12 cellular contexts compared by ENCODE assay signal in genomic region chr2:108377815-108378630, GRCh38. TPM values are rescaled to one million over a fixed set of nuclear protein-coding genes. Genes with fewer than 3 reads are reported as not detected.
A peak's percentile ranks its signal among the peaks of the same experiment; 100 is the strongest.
DNase-seq lines count a peak whose midpoint lies in the region; ATAC-seq, FAIRE-seq and TF ChIP-seq lines count a peak whose summit lies in the region.
"Had no signal": no experiment of that assay in that cellular context is flagged by ENCODE, and none has a peak within 500 bp of the region (broad histone marks: within the 10 kb centered on the region; RNA-seq: fewer than 3 reads in every experiment).

Gene SULT1C4 (plus strand): TSS chr2:108377954. CDS start chr2:108378338, 384 bp downstream.

- in situ Hi-C loops in GM23248 (cut with MboI), result no loop called here

- 39 to 41% methylated on average over 10 to 13 of the region's 13 CpGs for WGBS in GM23248 (ENCODE audit: low coverage in 1 of 2, low lambda C conversion rate in 2 of 2, missing lambda C conversion rate in 2 of 2), 2 experiments

- no peak for TF ChIP-seq CTCF in kidney (IDR thresholded peaks at IDR 0.05; ENCODE audit: borderline replicate concordance, extremely low read depth, insufficient read depth)

- DNase-seq in GM23248 (no peak), caudate nucleus (lab: John Stamatoyannopoulos, UW) (peak in 32 of 61 donors; percentile 1 to 69 (median 10)), kidney (peak; percentile 87), pulmonary artery endothelial cell (ENCODE audit: low read depth, low spot score) (peak; percentile 32), GM19238 (ENCODE audit: insufficient read length, low spot score) (no peak)
- no peak for DNase-seq in activated CD4-positive, alpha-beta memory T cell treated with anti-CD3 and anti-CD28 coated beads for 36 hours
- DNase-seq in stimulated activated effector memory CD8-positive, alpha-beta T cell treated with anti-CD3 and anti-CD28 coated beads, Interleukin-12 subunit alpha, Interleukin-12 subunit beta, amount 100 ng/mL, for 72 hours (ENCODE audit: low spot score in 2 of 2), result no peak
- DNase-seq: activated CD8-positive, alpha-beta memory T cell treated with anti-CD3 and anti-CD28 coated beads, Interleukin-2, amount 50 U/mL, for 48 hours; HFFc6 had no signal

- H3K36me3 ChIP-seq in GM23248 (ENCODE audit: low read depth) (no peaks in the 10 kb centered on the region), kidney (ENCODE audit: control insufficient read depth in 1 of 2, insufficient read depth in 2 of 2, low read length in 2 of 2) (peaks cover 0 to 7% of the 10 kb centered on the region in 2 donors)

- H3K27ac ChIP-seq in GM23248 (no peak within 1 kb of the TSS), caudate nucleus (ENCODE audit: low read depth, low read length) (peak within 1 kb of the TSS; percentile 63), kidney (ENCODE audit: low read depth in 2 of 2, low read length in 2 of 2) (peak within 1 kb of the TSS; percentile 30 to 90)

- H3K9me3 ChIP-seq in GM23248 (ENCODE audit: low read depth) (no peaks in the 10 kb centered on the region), kidney (ENCODE audit: control insufficient read depth in 1 of 2, low read length in 2 of 2) (no peaks in the 10 kb centered on the region)

- H2AFZ ChIP-seq in GM23248, result peak within 1 kb of the TSS; percentile 20

- no peak within 1 kb of the TSS for H3K4me3 ChIP-seq in GM23248
- H3K4me3 ChIP-seq in kidney (ENCODE audit: low read length in 2 of 2), result peak within 1 kb of the TSS; percentile 70 to 82

- H3K27ac Mint-ChIP-seq in activated CD4-positive, alpha-beta memory T cell treated with anti-CD3 and anti-CD28 coated beads for 36 hours, result no peak within 1 kb of the TSS
- H3K27ac Mint-ChIP-seq in stimulated activated effector memory CD8-positive, alpha-beta T cell treated with anti-CD3 and anti-CD28 coated beads, Interleukin-12 subunit alpha, Interleukin-12 subunit beta, amount 100 ng/mL, for 72 hours, result no peak within 1 kb of the TSS
- H3K27ac Mint-ChIP-seq in activated T-helper 17 cell treated with anti-CD3 and anti-CD28 coated beads, Interleukin-2, amount 50 U/mL, for 72 hours, result no peak within 1 kb of the TSS
- H3K27ac Mint-ChIP-seq: HFFc6 had no signal

- no peak within 1 kb of the TSS for H3K4me3 Mint-ChIP-seq in activated CD4-positive, alpha-beta memory T cell treated with anti-CD3 and anti-CD28 coated beads for 36 hours
- H3K4me3 Mint-ChIP-seq in stimulated activated effector memory CD8-positive, alpha-beta T cell treated with anti-CD3 and anti-CD28 coated beads, Interleukin-12 subunit alpha, Interleukin-12 subunit beta, amount 100 ng/mL, for 72 hours, result no peak within 1 kb of the TSS
- no peak within 1 kb of the TSS for H3K4me3 Mint-ChIP-seq in activated T-helper 17 cell treated with anti-CD3 and anti-CD28 coated beads, Interleukin-2, amount 50 U/mL, for 72 hours
- H3K4me3 Mint-ChIP-seq: HFFc6 had no signal

- H3K79me2 ChIP-seq in GM23248 (ENCODE audit: insufficient read depth), result no peaks in the 10 kb centered on the region

- POLR2A ChIA-PET in activated CD4-positive, alpha-beta memory T cell treated with anti-CD3 and anti-CD28 coated beads for 36 hours (lab: Charles Lee), result no interaction called here

- no peaks in the 10 kb centered on the region for H3K27me3 ChIP-seq in GM23248 (replicated peaks; ENCODE audit: insufficient read depth)

- FAIRE-seq in kidney (lab: Jason Lieb, UNC), result no peak

- H3F3A ChIP-seq in GM23248 (ENCODE audit: insufficient read depth), result no peaks in the 10 kb centered on the region

- no peak within 1 kb of the TSS for H3K4me2 ChIP-seq in GM23248 (ENCODE audit: unreplicated experiment)

- no peaks in the 10 kb centered on the region for H4K20me1 ChIP-seq in GM23248 (ENCODE audit: insufficient read depth)

- CTCF ChIA-PET in activated CD4-positive, alpha-beta memory T cell treated with anti-CD3 and anti-CD28 coated beads for 36 hours (lab: Charles Lee), result interaction anchor here (0.6 kb wide), 1 partner anchor 207 kb away, joined by 3 read pairs; no protein-coding TSS in a partner anchor

- H3K4me1 ChIP-seq in GM23248 (ENCODE audit: insufficient read depth) (no peaks in the 10 kb centered on the region), kidney (ENCODE audit: control insufficient read depth in 1 of 2, insufficient read depth in 1 of 2, low read depth in 1 of 2, low read length in 2 of 2) (peaks cover 7 to 9% of the 10 kb centered on the region in 2 donors)

- H3K27me3 Mint-ChIP-seq in activated CD4-positive, alpha-beta memory T cell treated with anti-CD3 and anti-CD28 coated beads for 36 hours, result peaks cover 5% of the 10 kb centered on the region
- H3K27me3 Mint-ChIP-seq in activated T-helper 17 cell treated with anti-CD3 and anti-CD28 coated beads, Interleukin-2, amount 50 U/mL, for 72 hours, result peaks cover 1% of the 10 kb centered on the region

- H3K4me1 Mint-ChIP-seq in activated CD4-positive, alpha-beta memory T cell treated with anti-CD3 and anti-CD28 coated beads for 36 hours (ENCODE audit: low read depth), result no peaks in the 10 kb centered on the region
- H3K4me1 Mint-ChIP-seq in stimulated activated effector memory CD8-positive, alpha-beta T cell treated with anti-CD3 and anti-CD28 coated beads, Interleukin-12 subunit alpha, Interleukin-12 subunit beta, amount 100 ng/mL, for 72 hours, result no peaks in the 10 kb centered on the region
- H3K4me1 Mint-ChIP-seq in activated T-helper 17 cell treated with anti-CD3 and anti-CD28 coated beads, Interleukin-2, amount 50 U/mL, for 72 hours, result no peaks in the 10 kb centered on the region

- H3K36me3 Mint-ChIP-seq in activated CD4-positive, alpha-beta memory T cell treated with anti-CD3 and anti-CD28 coated beads for 36 hours, result no peaks in the 10 kb centered on the region
- H3K36me3 Mint-ChIP-seq in stimulated activated effector memory CD8-positive, alpha-beta T cell treated with anti-CD3 and anti-CD28 coated beads, Interleukin-12 subunit alpha, Interleukin-12 subunit beta, amount 100 ng/mL, for 72 hours, result no peaks in the 10 kb centered on the region
- H3K36me3 Mint-ChIP-seq in activated T-helper 17 cell treated with anti-CD3 and anti-CD28 coated beads, Interleukin-2, amount 50 U/mL, for 72 hours (ENCODE audit: low read depth), result no peaks in the 10 kb centered on the region

- no peaks in the 10 kb centered on the region for H3K9me2 ChIP-seq in GM23248 (ENCODE audit: insufficient read depth)

- ATAC-seq in stimulated activated effector memory CD8-positive, alpha-beta T cell treated with anti-CD3 and anti-CD28 coated beads, Interleukin-12 subunit alpha, Interleukin-12 subunit beta, amount 100 ng/mL, for 72 hours, result no peak
- ATAC-seq in activated T-helper 17 cell treated with anti-CD3 and anti-CD28 coated beads, Interleukin-2, amount 50 U/mL, for 72 hours (replicated peaks), result no peak

- no peak within 1 kb of the TSS for H3K9ac ChIP-seq in GM23248
- H3K9ac ChIP-seq in kidney (ENCODE audit: low read length in 2 of 2), result peak within 1 kb of the TSS; percentile 75 to 83

- intact Hi-C loops in kidney (cut with DNase I), result no loop called here
- intact Hi-C loops in activated CD4-positive, alpha-beta memory T cell treated with anti-CD3 and anti-CD28 coated beads for 36 hours (cut with micrococcal nuclease), result no loop called here

- H3K9me3 Mint-ChIP-seq in activated CD4-positive, alpha-beta memory T cell treated with anti-CD3 and anti-CD28 coated beads for 36 hours, result no peaks in the 10 kb centered on the region
- H3K9me3 Mint-ChIP-seq in stimulated activated effector memory CD8-positive, alpha-beta T cell treated with anti-CD3 and anti-CD28 coated beads, Interleukin-12 subunit alpha, Interleukin-12 subunit beta, amount 100 ng/mL, for 72 hours, result no peaks in the 10 kb centered on the region
- no peaks in the 10 kb centered on the region for H3K9me3 Mint-ChIP-seq in activated T-helper 17 cell treated with anti-CD3 and anti-CD28 coated beads, Interleukin-2, amount 50 U/mL, for 72 hours
- H3K9me3 Mint-ChIP-seq: HFFc6 had no signal

RNA-seq across cellular contexts. Expression of gene SULT1C4, which starts in this region (rescaled TPM):
- total RNA-seq in GM23248 (2014; rRNA removed; shearing (Covaris generic)), result not detected in 2 replicates
- polyA plus RNA-seq in GM23248 (2016; fragmentation: Nextera tagmentation; extraction: Ambion mirVana), result not detected in 2 replicates
- total RNA-seq in kidney, result 24.7 TPM
- polyA plus RNA-seq in kidney (ENCODE audit: insufficient read depth, low read depth, low replicate concordance), result 7.1 TPM
- 4.8 and 7.0 TPM in 2 replicates for total RNA-seq in pulmonary artery endothelial cell
- total RNA-seq in activated CD4-positive, alpha-beta memory T cell treated with anti-CD3 and anti-CD28 coated beads for 36 hours, result not detected
- not detected for total RNA-seq in activated T-helper 17 cell treated with anti-CD3 and anti-CD28 coated beads, Interleukin-2, amount 50 U/mL, for 72 hours
- total RNA-seq: Daoy, HFFc6, NCI-H460 had no signal

Comparison
In these comparisons a context has a peak if more than half of its experiments do, and no peak if none do; other contexts are left out.
1. DNase-seq: peak in caudate nucleus (32 of 61), kidney (single experiment) and pulmonary artery endothelial cell (single experiment); none in GM23248 (single experiment), activated CD4-positive, alpha-beta memory T cell treated with anti-CD3 and anti-CD28 coated beads for 36 hours (single experiment), stimulated activated effector memory CD8-positive, alpha-beta T cell treated with anti-CD3 and anti-CD28 coated beads, Interleukin-12 subunit alpha, Interleukin-12 subunit beta, amount 100 ng/mL, for 72 hours (0 of 2) and GM19238 (single experiment).